Comparison of ENCODE assay signal across 21 cellular contexts in the genomic region with DNA sequence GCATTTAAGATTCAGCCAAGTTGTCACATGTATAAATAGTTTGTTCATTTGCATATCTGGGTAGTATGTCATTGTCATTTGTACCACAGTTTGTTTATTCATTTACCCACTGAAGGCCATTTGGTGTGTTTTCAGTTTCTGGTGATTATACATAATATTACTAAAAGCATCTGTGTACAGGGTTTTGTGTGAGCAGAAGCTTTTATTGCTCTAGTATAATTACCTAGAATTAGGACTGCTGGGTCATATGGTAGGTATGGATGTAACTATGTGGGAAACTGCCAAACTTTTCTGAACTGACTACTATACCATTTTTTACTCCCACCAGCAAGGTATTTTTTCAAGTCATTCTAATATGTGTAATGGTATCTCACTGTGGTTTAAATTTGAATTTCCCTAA.
DNase-seq lines count a peak whose midpoint lies in the region; ATAC-seq, FAIRE-seq and TF ChIP-seq lines count a peak whose summit lies in the region.
"Had no signal": no experiment of that assay in that cellular context is flagged by ENCODE, and none has a peak within 500 bp of the region (broad histone marks: within the 10 kb centered on the region; RNA-seq: fewer than 3 reads in every experiment).

No MANE protein-coding gene starts in this region.

- intact Hi-C loops in vagina (cut with DNase I) = no loop called here

- FAIRE-seq in GM19239 (lab: Jason Lieb, UNC) (peak; percentile 11), frontal cortex (lab: Jason Lieb, UNC) (no peak)
- FAIRE-seq: A549, HepG2, islet of Langerhans had no signal

- no peak overlapping the region for H3K27ac ChIP-seq in vagina
- H3K27ac ChIP-seq: A549, body of pancreas had no signal

- TF ChIP-seq CTCF in GM06990 (IDR thresholded peaks at IDR 0.05; ENCODE audit: insufficient read depth, low read length, poor library complexity, severe bottlenecking) (no peak), vagina (IDR thresholded peaks at IDR 0.05) (no peak)

- H3K4me3 ChIP-seq in GM06990 (replicated peaks; ENCODE audit: low read depth, low read length) = no peak overlapping the region
- no peak overlapping the region for H3K4me3 ChIP-seq in vagina
- H3K4me3 ChIP-seq: A549, body of pancreas had no signal

- H3K4me1 ChIP-seq in vagina = no peaks in the 10 kb centered on the region
- H3K4me1 ChIP-seq: A549, body of pancreas had no signal

- ATAC-seq in HG02610 (IDR thresholded peaks at IDR 0.05; ENCODE audit: unreplicated experiment) = peak; percentile 87
- peak; percentile 67 for ATAC-seq in HG03342 (IDR thresholded peaks at IDR 0.05; ENCODE audit: unreplicated experiment)
- ATAC-seq: A549; activated CD8-positive, alpha-beta memory T cell treated with anti-CD3 and anti-CD28 coated beads, Interleukin-2, amount 10 ng/mL, durations not matched to agents 7 days and 5 days; body of pancreas; HepG2 had no signal

- no peak for TF ChIP-seq POLR2A in vagina (IDR thresholded peaks at IDR 0.05)

- DNase-seq in GM06990 (ENCODE audit: extremely low read depth, insufficient read length) = peak; percentile 24
- DNase-seq in GM19239 (ENCODE audit: insufficient read length, low spot score) = no peak
- DNase-seq in NCI-H510A (lab: John Stamatoyannopoulos, UW) = no peak
- DNase-seq in frontal cortex (ENCODE audit: low spot score in 2 of 2) = no peak
- DNase-seq in effector CD8-positive, alpha-beta T cell (lab: John Stamatoyannopoulos, UW) = no peak
- DNase-seq in vagina (ENCODE audit: extremely low spot score in 2 of 2) = no peak
- DNase-seq: activated B cell treated with CpG ODN at 0.5 μM for 24 hours; activated CD8-positive, alpha-beta memory T cell treated with anti-CD3 and anti-CD28 coated beads, Interleukin-2, amount 10 ng/mL, durations not matched to agents 7 days and 5 days; activated naive CD4-positive, alpha-beta T cell; body of pancreas; CD4-positive, alpha-beta T cell; DMS79 treated with DMSO at 0.1 percent for 48 hours; erythroblast; mesenchymal stem cell; NCI-H774; substantia nigra had no signal

- no peaks in the 10 kb centered on the region for H3K9me3 ChIP-seq in vagina
- H3K9me3 ChIP-seq: A549, body of pancreas had no signal

- no peaks in the 10 kb centered on the region for H3K27me3 ChIP-seq in GM06990 (replicated peaks; ENCODE audit: control insufficient read depth, insufficient read depth, low read length)
- H3K27me3 ChIP-seq in vagina = no peaks in the 10 kb centered on the region
- H3K27me3 ChIP-seq: body of pancreas had no signal

- H3K36me3 ChIP-seq in GM06990 (ENCODE audit: control insufficient read depth, insufficient read depth, low read length) = no peaks in the 10 kb centered on the region
- no peaks in the 10 kb centered on the region for H3K36me3 ChIP-seq in vagina
